Comparison of ENCODE assay signal across 30 cellular contexts in genomic region chrX:17829526-17829925, GRCh38. TPM values are rescaled to one million over a fixed set of nuclear protein-coding genes. Genes with fewer than 3 reads are reported as not detected.
"Had no signal": no experiment of that assay in that cellular context is flagged by ENCODE, and none has a peak within 500 bp of the region (broad histone marks: within the 10 kb centered on the region; RNA-seq: fewer than 3 reads in every experiment).

No MANE protein-coding gene starts in this region.

- H3K4me1 ChIP-seq: colonic mucosa, lower lobe of right lung, right lobe of liver had no signal

- ATAC-seq: activated CD4-positive, alpha-beta T cell treated with anti-CD3 and anti-CD28 coated beads for 36 hours; activated CD8-positive, alpha-beta memory T cell treated with anti-CD3 and anti-CD28 coated beads, Interleukin-2, amount 10 ng/mL, durations not matched to agents 7 days and 5 days; activated CD8-positive, alpha-beta T cell treated with anti-CD3 and anti-CD28 coated beads, Interleukin-2, amount 10 ng/mL, durations not matched to agents 7 days and 5 days; activated naive CD4-positive, alpha-beta T cell treated with anti-CD3 and anti-CD28 coated beads, Interleukin-2, amount 50 U/mL, for 72 hours; left colon; lower lobe of right lung; natural killer cell treated with Interleukin-12 subunit alpha and Interleukin-12 subunit beta and Interleukin-15 and Interleukin-18, amount 100 ng/mL, for 72 hours; SK-N-SH treated with all-trans-retinoic acid at 6 μM for 48 hours; stimulated activated naive B cell treated with anti-CD40 and anti-IgM and Interleukin-4, amounts not matched to agents 10 μg/mL and 1 μg/mL and 100 μg/mL, for 72 hours had no signal

- H3K27me3 Mint-ChIP-seq: activated B cell treated with CpG ODN at 0.5 μM for 24 hours; activated CD4-positive, alpha-beta T cell treated with anti-CD3 and anti-CD28 coated beads for 36 hours had no signal

- H3K4me3 Mint-ChIP-seq: activated B cell treated with CpG ODN at 0.5 μM for 24 hours; activated CD4-positive, alpha-beta T cell treated with anti-CD3 and anti-CD28 coated beads for 36 hours; activated CD8-positive, alpha-beta memory T cell treated with anti-CD3 and anti-CD28 coated beads, Interleukin-2, amount 10 ng/mL, durations not matched to agents 7 days and 5 days; activated CD8-positive, alpha-beta T cell treated with anti-CD3 and anti-CD28 coated beads, Interleukin-2, amount 10 ng/mL, durations not matched to agents 7 days and 5 days; brain; natural killer cell treated with Interleukin-12 subunit alpha and Interleukin-12 subunit beta and Interleukin-15 and Interleukin-18, amount 100 ng/mL, for 72 hours; stimulated activated naive B cell treated with anti-CD40 and anti-IgM and Interleukin-4, amounts not matched to agents 10 μg/mL and 1 μg/mL and 100 μg/mL, for 72 hours had no signal

- FAIRE-seq: frontal cortex had no signal

- H3K27ac ChIP-seq: cardiac muscle cell, colonic mucosa, lower lobe of right lung, right lobe of liver, tibial nerve had no signal

- H3K4me1 Mint-ChIP-seq: activated B cell treated with CpG ODN at 0.5 μM for 24 hours; activated CD4-positive, alpha-beta T cell treated with anti-CD3 and anti-CD28 coated beads for 36 hours; activated CD8-positive, alpha-beta memory T cell treated with anti-CD3 and anti-CD28 coated beads, Interleukin-2, amount 10 ng/mL, durations not matched to agents 7 days and 5 days; stimulated activated naive B cell treated with anti-CD40 and anti-IgM and Interleukin-4, amounts not matched to agents 10 μg/mL and 1 μg/mL and 100 μg/mL, for 72 hours had no signal

- H3K9me3 Mint-ChIP-seq: natural killer cell treated with Interleukin-12 subunit alpha and Interleukin-12 subunit beta and Interleukin-15 and Interleukin-18, amount 100 ng/mL, for 72 hours had no signal

- H3K36me3 Mint-ChIP-seq: activated CD8-positive, alpha-beta memory T cell treated with anti-CD3 and anti-CD28 coated beads, Interleukin-2, amount 10 ng/mL, durations not matched to agents 7 days and 5 days; natural killer cell treated with Interleukin-12 subunit alpha and Interleukin-12 subunit beta and Interleukin-15 and Interleukin-18, amount 100 ng/mL, for 72 hours; stimulated activated naive B cell treated with anti-CD40 and anti-IgM and Interleukin-4, amounts not matched to agents 10 μg/mL and 1 μg/mL and 100 μg/mL, for 72 hours had no signal

- DNase-seq: activated B cell treated with CpG ODN at 0.5 μM for 24 hours; activated CD4-positive, alpha-beta T cell treated with anti-CD3 and anti-CD28 coated beads for 36 hours; activated CD8-positive, alpha-beta memory T cell treated with anti-CD3 and anti-CD28 coated beads, Interleukin-2, amount 10 ng/mL, durations not matched to agents 7 days and 5 days; activated CD8-positive, alpha-beta T cell treated with anti-CD3 and anti-CD28 coated beads, Interleukin-2, amount 10 ng/mL, durations not matched to agents 7 days and 5 days; activated naive CD4-positive, alpha-beta T cell; activated T-cell treated with anti-CD3 and anti-CD28 coated beads, Interleukin-2, amount 50 U/mL, for 48 hours; aorta; cerebellar nuclear complex; colonic mucosa; dorsolateral prefrontal cortex; effector memory CD4-positive, alpha-beta T cell; erythroblast; glutamatergic neuron; kidney; left colon; lower lobe of right lung; mesenchymal stem cell; posterior cingulate gyrus; right lobe of liver; stimulated activated CD4-positive, alpha-beta T cell treated with anti-CD3 and anti-CD28 coated beads, Interleukin-1b, Interleukin-23, amount 100 ng/mL, for 48 hours; stimulated activated naive B cell treated with anti-CD40 and anti-IgM and Interleukin-4, amounts not matched to agents 10 μg/mL and 1 μg/mL and 100 μg/mL, for 72 hours; T-helper 2 cell had no signal

- H3K36me3 ChIP-seq: cardiac muscle cell, colonic mucosa, lower lobe of right lung, right lobe of liver, tibial nerve had no signal

- H3K4me3 ChIP-seq: cardiac muscle cell, colonic mucosa, dorsolateral prefrontal cortex, lower lobe of right lung, right lobe of liver, smooth muscle cell, tibial nerve had no signal

- H3K4me2 ChIP-seq: smooth muscle cell had no signal

- H3K27ac Mint-ChIP-seq: activated B cell treated with CpG ODN at 0.5 μM for 24 hours; activated CD4-positive, alpha-beta T cell treated with anti-CD3 and anti-CD28 coated beads for 36 hours; activated CD8-positive, alpha-beta memory T cell treated with anti-CD3 and anti-CD28 coated beads, Interleukin-2, amount 10 ng/mL, durations not matched to agents 7 days and 5 days; activated CD8-positive, alpha-beta T cell treated with anti-CD3 and anti-CD28 coated beads, Interleukin-2, amount 10 ng/mL, durations not matched to agents 7 days and 5 days; activated naive CD4-positive, alpha-beta T cell treated with anti-CD3 and anti-CD28 coated beads, Interleukin-2, amount 50 U/mL, for 72 hours; brain; natural killer cell treated with Interleukin-12 subunit alpha and Interleukin-12 subunit beta and Interleukin-15 and Interleukin-18, amount 100 ng/mL, for 72 hours; stimulated activated naive B cell treated with anti-CD40 and anti-IgM and Interleukin-4, amounts not matched to agents 10 μg/mL and 1 μg/mL and 100 μg/mL, for 72 hours had no signal

- H3K27me3 ChIP-seq: cardiac muscle cell, right lobe of liver, tibial nerve had no signal

- H3K9me3 ChIP-seq: colonic mucosa, lower lobe of right lung, right lobe of liver, tibial nerve had no signal

RNA-seq across cellular contexts. Expression of gene RAI2, which starts 31.6 kb away (rescaled TPM):
- total RNA-seq: activated B cell treated with CpG ODN at 0.5 μM for 24 hours; activated CD8-positive, alpha-beta T cell treated with anti-CD3 and anti-CD28 coated beads, Interleukin-2, amount 10 ng/mL, durations not matched to agents 7 days and 5 days; smooth muscle cell had no signal
